ENCODE assay signal across 1 cellular context in the genomic region with DNA sequence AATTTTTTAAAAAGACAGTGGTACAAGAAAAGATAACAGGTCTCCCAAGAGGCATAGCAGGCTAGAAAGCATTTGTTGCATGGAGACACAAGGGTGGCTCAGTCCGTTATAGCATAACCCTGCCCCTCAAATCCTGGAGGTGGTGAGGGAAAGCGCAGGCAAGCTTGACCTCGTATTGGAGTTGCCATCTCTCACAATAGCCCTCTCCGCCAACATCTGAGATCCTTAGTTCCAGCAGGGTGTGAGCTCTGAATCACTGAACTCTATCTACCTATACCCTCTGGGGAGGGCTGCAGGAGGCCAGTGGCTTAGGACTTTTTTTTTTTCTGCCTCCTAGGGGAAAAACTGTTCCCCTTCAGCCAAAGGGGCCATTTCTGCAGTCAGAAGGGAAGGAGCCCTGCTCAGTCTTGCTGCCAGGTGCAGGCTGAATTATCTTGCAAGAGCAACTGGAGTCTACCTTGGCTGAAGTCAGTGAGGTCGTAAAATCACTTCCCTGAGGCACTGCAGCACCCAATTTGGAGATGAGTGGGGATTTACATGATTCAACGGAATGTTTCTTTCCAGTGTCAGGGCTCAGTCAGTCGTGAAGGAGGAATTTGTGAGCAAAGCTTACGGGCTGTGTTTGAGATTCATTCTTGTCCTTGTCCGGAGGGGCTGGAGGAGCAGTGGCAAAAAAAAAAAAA.
TF ChIP-seq lines count a peak whose summit lies in the region.

No MANE protein-coding gene starts in this region.

TF ChIP-seq in H1, 55 proteins besides CTCF, POLR2A, EP300 and RAD21:
- TF ChIP-seq CHD1 (IDR thresholded peaks at IDR 0.05; ENCODE audit: low read depth, low read length), result no peak
- TF ChIP-seq, protein P1, sequence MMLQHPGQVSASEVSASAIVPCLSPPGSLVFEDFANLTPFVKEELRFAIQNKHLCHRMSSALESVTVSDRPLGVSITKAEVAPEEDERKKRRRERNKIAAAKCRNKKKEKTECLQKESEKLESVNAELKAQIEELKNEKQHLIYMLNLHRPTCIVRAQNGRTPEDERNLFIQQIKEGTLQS (IDR thresholded peaks at IDR 0.05; ENCODE audit: insufficient read depth, low read depth, low read length), result no peak
- TF ChIP-seq, protein P2, sequence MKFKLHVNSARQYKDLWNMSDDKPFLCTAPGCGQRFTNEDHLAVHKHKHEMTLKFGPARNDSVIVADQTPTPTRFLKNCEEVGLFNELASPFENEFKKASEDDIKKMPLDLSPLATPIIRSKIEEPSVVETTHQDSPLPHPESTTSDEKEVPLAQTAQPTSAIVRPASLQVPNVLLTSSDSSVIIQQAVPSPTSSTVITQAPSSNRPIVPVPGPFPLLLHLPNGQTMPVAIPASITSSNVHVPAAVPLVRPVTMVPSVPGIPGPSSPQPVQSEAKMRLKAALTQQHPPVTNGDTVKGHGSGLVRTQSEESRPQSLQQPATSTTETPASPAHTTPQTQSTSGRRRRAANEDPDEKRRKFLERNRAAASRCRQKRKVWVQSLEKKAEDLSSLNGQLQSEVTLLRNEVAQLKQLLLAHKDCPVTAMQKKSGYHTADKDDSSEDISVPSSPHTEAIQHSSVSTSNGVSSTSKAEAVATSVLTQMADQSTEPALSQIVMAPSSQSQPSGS (IDR thresholded peaks at IDR 0.05; ENCODE audit: low read length), result no peak
- no peak for TF ChIP-seq RXRA (IDR thresholded peaks at IDR 0.05; ENCODE audit: insufficient read depth, low read depth, low read length)
